19 cellular contexts compared by ENCODE assay signal in the genomic region with DNA sequence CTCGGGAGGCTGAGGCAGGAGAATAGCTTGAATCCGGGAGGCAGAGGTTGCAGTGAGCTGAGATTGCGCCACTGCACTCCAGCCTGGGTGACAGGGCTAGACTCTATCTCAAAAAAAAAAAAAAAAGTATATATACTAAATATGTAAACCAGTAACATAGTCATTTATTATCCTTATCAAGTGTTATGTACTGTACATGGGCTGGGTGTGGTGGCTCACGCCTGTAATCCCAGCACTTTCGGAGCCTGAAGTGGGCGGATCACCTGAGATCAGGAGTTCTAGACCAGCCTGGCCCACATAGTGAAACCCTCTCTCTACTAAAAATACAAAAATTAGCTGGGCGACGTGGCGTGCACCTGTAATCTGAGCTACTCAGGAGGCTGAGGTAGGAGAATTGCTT. TPM values are rescaled to one million over a fixed set of nuclear protein-coding genes. Genes with fewer than 3 reads are reported as not detected.
"Had no signal": no experiment of that assay in that cellular context is flagged by ENCODE, and none has a peak within 500 bp of the region (broad histone marks: within the 10 kb centered on the region; RNA-seq: fewer than 3 reads in every experiment).

No MANE protein-coding gene starts in this region.

RNA-seq across cellular contexts. Expression of a gene that starts 18.2 kb away (rescaled TPM):
- total RNA-seq: hepatocyte; kidney epithelial cell; left lung; liver; lower lobe of right lung; mammary epithelial cell; mesothelial cell of epicardium; myocyte; naive thymus-derived CD4-positive, alpha-beta T cell; natural killer cell treated with Interleukin-12 subunit alpha and Interleukin-12 subunit beta and Interleukin-15 and Interleukin-18, amount 100 ng/mL, for 72 hours; omental fat pad; ovary; progenitor cell of endocrine pancreas; pulmonary artery endothelial cell; renal cortical epithelial cell; right atrium auricular region; right lobe of liver; skeletal muscle tissue; upper lobe of right lung had no signal
